Comparison of ENCODE assay signal across 12 cellular contexts in genomic region chr12:132015686-132016430, GRCh38.
DNase-seq lines count a peak whose midpoint lies in the region; ATAC-seq and TF ChIP-seq lines count a peak whose summit lies in the region.
"Had no signal": no experiment of that assay in that cellular context is flagged by ENCODE, and none has a peak within 500 bp of the region (broad histone marks: within the 10 kb centered on the region; RNA-seq: fewer than 3 reads in every experiment).

No MANE protein-coding gene starts in this region.

- no peak overlapping the region for H2BK5ac ChIP-seq in H9 (ENCODE audit: insufficient read length, low read length)

- no peak overlapping the region for H2BK20ac ChIP-seq in H9 (ENCODE audit: low read depth, low read length, poor library complexity, severe bottlenecking)

- H3K27me3 Mint-ChIP-seq in activated naive CD4-positive, alpha-beta T cell treated with anti-CD3 and anti-CD28 coated beads, Interleukin-2, amount 50 U/mL, for 24 hours: no peaks in the 10 kb centered on the region
- H3K27me3 Mint-ChIP-seq in H9 (ENCODE audit: low read depth): no peaks in the 10 kb centered on the region
- no peaks in the 10 kb centered on the region for H3K27me3 Mint-ChIP-seq in endodermal cell (ENCODE audit: insufficient read depth)
- H3K27me3 Mint-ChIP-seq: B cell; CD4-positive, alpha-beta T cell had no signal

- no peaks in the 10 kb centered on the region for H4K20me1 ChIP-seq in H9 (ENCODE audit: control insufficient read depth, insufficient read depth, insufficient read length)

- H3K18ac ChIP-seq in H9 (ENCODE audit: insufficient read length, low read depth, low read length): no peak overlapping the region

- no peak overlapping the region for H2BK120ac ChIP-seq in H9 (ENCODE audit: low read depth, low read length, poor library complexity, severe bottlenecking)

- no peaks in the 10 kb centered on the region for H3K4me1 ChIP-seq in H9 (ENCODE audit: insufficient read depth, low read length)
- H3K4me1 ChIP-seq in endodermal cell (ENCODE audit: control insufficient read depth, insufficient read depth, low read length): no peaks in the 10 kb centered on the region

- no peak overlapping the region for H4K8ac ChIP-seq in H9 (replicated peaks; ENCODE audit: insufficient read length, low read depth, low read length)

- intact Hi-C loops in left ventricle myocardium superior (cut with micrococcal nuclease): no loop called here

- no peak overlapping the region for H3K4me3 ChIP-seq in endodermal cell (ENCODE audit: low read length)

- ATAC-seq in stimulated activated effector memory CD8-positive, alpha-beta T cell treated with anti-CD3 and anti-CD28 coated beads, Interleukin-12 subunit alpha, Interleukin-12 subunit beta, amount 100 ng/mL, for 72 hours: no peak
- ATAC-seq in left ventricle myocardium superior: no peak
- ATAC-seq: HepG2 had no signal

- no peak overlapping the region for H3K4me2 ChIP-seq in H9 (ENCODE audit: insufficient read depth, insufficient read length, low read length)

- DNase-seq in activated naive CD4-positive, alpha-beta T cell treated with Interleukin-2 at 50 U/mL for 16 hours: no peak
- no peak for DNase-seq in H9
- DNase-seq in endodermal cell: no peak
- DNase-seq in stimulated activated effector memory CD8-positive, alpha-beta T cell treated with anti-CD3 and anti-CD28 coated beads, Interleukin-12 subunit alpha, Interleukin-12 subunit beta, amount 100 ng/mL, for 72 hours (ENCODE audit: low spot score in 2 of 2): no peak
- no peak for DNase-seq in GDM1 (lab: John Stamatoyannopoulos, UW)
- no peak for DNase-seq in left ventricle myocardium superior
- DNase-seq: C1 segment of cervical spinal cord; CD4-positive, alpha-beta T cell; DMS79 had no signal

- H3K23ac ChIP-seq in H9 (ENCODE audit: insufficient read length, low read depth, low read length): no peak overlapping the region

- H2BK12ac ChIP-seq in H9 (ENCODE audit: insufficient read length, low read depth, low read length): no peak overlapping the region

- no peak overlapping the region for H4K5ac ChIP-seq in H9 (ENCODE audit: insufficient read length, low read depth, low read length)

- H4K91ac ChIP-seq in H9 (ENCODE audit: insufficient read length, low read depth, low read length): no peak overlapping the region

- H3K56ac ChIP-seq in H9 (ENCODE audit: insufficient read length, low read depth, low read length): no peak overlapping the region

- no peak overlapping the region for H3K14ac ChIP-seq in H9 (ENCODE audit: insufficient read depth, low read length)

- TF ChIP-seq CTCF in H9 (conservative IDR thresholded peaks at IDR 0.05) (no peak), endodermal cell (conservative IDR thresholded peaks at IDR 0.05) (no peak)

- H3K27ac ChIP-seq in H9 (ENCODE audit: insufficient read length, low read depth, low read length) (no peak overlapping the region), endodermal cell (ENCODE audit: low read depth, low read length) (no peak overlapping the region)

- H3K4ac ChIP-seq in H9 (ENCODE audit: low read depth, low read length): no peak overlapping the region

- no peak overlapping the region for H2AFZ ChIP-seq in H9 (ENCODE audit: low read length)

- H3K36me3 ChIP-seq in endodermal cell (ENCODE audit: control insufficient read depth, insufficient read depth, low read length): peaks cover 90% of the 10 kb centered on the region

- H3K36me3 Mint-ChIP-seq in activated naive CD4-positive, alpha-beta T cell treated with anti-CD3 and anti-CD28 coated beads, Interleukin-2, amount 50 U/mL, for 24 hours: peaks cover 16% of the 10 kb centered on the region
- H3K36me3 Mint-ChIP-seq in H9 (ENCODE audit: insufficient read depth in 1 of 3, low read depth in 3 of 3) (peaks cover 60 to 94% (median 91%) of the 10 kb centered on the region in 3 experiments), endodermal cell (ENCODE audit: low read depth) (peaks cover 85% of the 10 kb centered on the region)
- H3K36me3 Mint-ChIP-seq in stimulated activated effector memory CD8-positive, alpha-beta T cell treated with anti-CD3 and anti-CD28 coated beads, Interleukin-12 subunit alpha, Interleukin-12 subunit beta, amount 100 ng/mL, for 72 hours: peaks cover 100% of the 10 kb centered on the region

- H2BK15ac ChIP-seq in H9 (ENCODE audit: low read depth, low read length): no peak overlapping the region

- H3K27ac Mint-ChIP-seq in activated naive CD4-positive, alpha-beta T cell treated with anti-CD3 and anti-CD28 coated beads, Interleukin-2, amount 50 U/mL, for 24 hours: peak overlapping the region; percentile 51
- H3K27ac Mint-ChIP-seq in H9: peak overlapping the region; percentile 18 to 74 (median 53); a peak in 3 of 7 replicates
- peak overlapping the region; percentile 24 for H3K27ac Mint-ChIP-seq in endodermal cell
- peak overlapping the region; percentile 58 for H3K27ac Mint-ChIP-seq in stimulated activated effector memory CD8-positive, alpha-beta T cell treated with anti-CD3 and anti-CD28 coated beads, Interleukin-12 subunit alpha, Interleukin-12 subunit beta, amount 100 ng/mL, for 72 hours
- H3K27ac Mint-ChIP-seq: B cell; CD4-positive, alpha-beta T cell had no signal

- H2AK5ac ChIP-seq in H9 (ENCODE audit: insufficient read length, low read length): no peak overlapping the region

- WGBS in H9 (ENCODE audit: extremely low coverage, insufficient read length, low lambda C conversion rate): no CpG with 5 or more reads among the region's 21 CpGs
- 95 to 99% methylated on average over 19 to 21 of the region's 21 CpGs for WGBS in endodermal cell (ENCODE audit: insufficient coverage in 1 of 2, insufficient read length in 1 of 2), 2 experiments

- H3K9ac ChIP-seq in H9 (ENCODE audit: extremely low read depth, insufficient read length, low read length) (no peak overlapping the region), endodermal cell (ENCODE audit: extremely low read depth, low read length, poor library complexity, severe bottlenecking) (no peak overlapping the region)

- no peaks in the 10 kb centered on the region for H3K4me1 Mint-ChIP-seq in activated naive CD4-positive, alpha-beta T cell treated with anti-CD3 and anti-CD28 coated beads, Interleukin-2, amount 50 U/mL, for 24 hours
- no peaks in the 10 kb centered on the region for H3K4me1 Mint-ChIP-seq in H9
- no peaks in the 10 kb centered on the region for H3K4me1 Mint-ChIP-seq in endodermal cell
- H3K4me1 Mint-ChIP-seq in stimulated activated effector memory CD8-positive, alpha-beta T cell treated with anti-CD3 and anti-CD28 coated beads, Interleukin-12 subunit alpha, Interleukin-12 subunit beta, amount 100 ng/mL, for 72 hours: no peaks in the 10 kb centered on the region
- H3K4me1 Mint-ChIP-seq: B cell had no signal

- no peaks in the 10 kb centered on the region for H3K79me2 ChIP-seq in H9 (ENCODE audit: insufficient read depth, low read length)

- H3K79me1 ChIP-seq in H9 (ENCODE audit: insufficient read depth, low read depth, low read length, poor library complexity, severe bottlenecking): no peaks in the 10 kb centered on the region

- H3K9me3 ChIP-seq in H9 (ENCODE audit: control insufficient read depth, low read depth, low read length) (no peaks in the 10 kb centered on the region), endodermal cell (ENCODE audit: control insufficient read depth, low read length) (no peaks in the 10 kb centered on the region)

- no peak overlapping the region for H3T11ph ChIP-seq in H9 (ENCODE audit: low read length)

- no peak overlapping the region for H3K4me3 Mint-ChIP-seq in activated naive CD4-positive, alpha-beta T cell treated with anti-CD3 and anti-CD28 coated beads, Interleukin-2, amount 50 U/mL, for 24 hours
- H3K4me3 Mint-ChIP-seq in H9 (no peak overlapping the region), endodermal cell (no peak overlapping the region)
- H3K4me3 Mint-ChIP-seq in stimulated activated effector memory CD8-positive, alpha-beta T cell treated with anti-CD3 and anti-CD28 coated beads, Interleukin-12 subunit alpha, Interleukin-12 subunit beta, amount 100 ng/mL, for 72 hours: no peak overlapping the region
- H3K4me3 Mint-ChIP-seq: B cell; CD4-positive, alpha-beta T cell had no signal

- no peaks in the 10 kb centered on the region for H3K23me2 ChIP-seq in H9 (ENCODE audit: insufficient read length, low read depth, low read length, poor library complexity, severe bottlenecking)

- no peaks in the 10 kb centered on the region for H3K9me3 Mint-ChIP-seq in activated naive CD4-positive, alpha-beta T cell treated with anti-CD3 and anti-CD28 coated beads, Interleukin-2, amount 50 U/mL, for 24 hours
- H3K9me3 Mint-ChIP-seq in H9 (no peaks in the 10 kb centered on the region), endodermal cell (no peaks in the 10 kb centered on the region)
- no peaks in the 10 kb centered on the region for H3K9me3 Mint-ChIP-seq in stimulated activated effector memory CD8-positive, alpha-beta T cell treated with anti-CD3 and anti-CD28 coated beads, Interleukin-12 subunit alpha, Interleukin-12 subunit beta, amount 100 ng/mL, for 72 hours
- H3K9me3 Mint-ChIP-seq: CD4-positive, alpha-beta T cell had no signal

- no peaks in the 10 kb centered on the region for H3K27me3 ChIP-seq in H9 (ENCODE audit: insufficient read depth, low read length)
- H3K27me3 ChIP-seq in endodermal cell (ENCODE audit: control insufficient read depth, insufficient read depth, low read length, poor library complexity, severe bottlenecking): no peaks in the 10 kb centered on the region
